ENCODE assay signal across 1 cellular context in the genomic region with DNA sequence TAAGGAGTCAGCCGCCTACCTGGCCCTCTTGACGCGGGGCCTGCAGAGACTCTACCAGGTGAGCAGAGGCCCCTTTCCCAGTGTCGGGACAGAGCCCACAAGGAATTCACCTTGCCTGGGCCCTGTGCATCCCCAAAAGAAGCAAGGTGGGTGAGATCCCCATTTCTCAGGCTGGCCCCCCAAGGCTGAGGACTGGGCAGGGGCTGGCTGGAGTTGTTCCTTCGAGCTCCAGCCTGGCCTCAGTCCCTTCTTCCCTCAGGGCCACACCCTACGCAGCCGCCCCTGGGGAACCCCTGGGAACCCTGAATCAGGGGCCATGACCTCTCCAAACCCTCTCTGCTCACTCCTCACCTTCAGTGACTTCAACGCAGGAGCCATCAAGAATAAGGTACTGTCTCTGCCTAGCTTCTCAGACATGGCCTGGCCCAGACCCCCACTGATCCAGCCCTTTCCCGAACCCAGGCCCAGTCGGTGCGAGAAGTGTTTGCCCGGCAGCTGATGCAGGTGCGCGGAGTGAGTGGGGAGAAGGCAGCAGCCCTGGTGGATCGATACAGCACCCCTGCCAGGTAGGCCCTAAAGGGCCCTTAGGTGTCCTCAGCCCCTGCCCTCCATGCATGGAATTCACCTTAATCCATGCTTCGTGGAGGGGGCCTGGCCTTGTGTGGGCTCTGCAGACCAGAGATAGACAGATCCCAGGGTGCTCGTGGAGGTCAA.
TF ChIP-seq lines count a peak whose summit lies in the region.

No MANE protein-coding gene starts in this region.

TF ChIP-seq in K562, 482 proteins besides CTCF, POLR2A, EP300 and RAD21:
- no peak for TF ChIP-seq PYGO2 (tag; IDR thresholded peaks at IDR 0.05)
- TF ChIP-seq ZNF134 (CRISPR knock-in tag; conservative IDR thresholded peaks at IDR 0.05) = no peak
- TF ChIP-seq, protein P1, sequence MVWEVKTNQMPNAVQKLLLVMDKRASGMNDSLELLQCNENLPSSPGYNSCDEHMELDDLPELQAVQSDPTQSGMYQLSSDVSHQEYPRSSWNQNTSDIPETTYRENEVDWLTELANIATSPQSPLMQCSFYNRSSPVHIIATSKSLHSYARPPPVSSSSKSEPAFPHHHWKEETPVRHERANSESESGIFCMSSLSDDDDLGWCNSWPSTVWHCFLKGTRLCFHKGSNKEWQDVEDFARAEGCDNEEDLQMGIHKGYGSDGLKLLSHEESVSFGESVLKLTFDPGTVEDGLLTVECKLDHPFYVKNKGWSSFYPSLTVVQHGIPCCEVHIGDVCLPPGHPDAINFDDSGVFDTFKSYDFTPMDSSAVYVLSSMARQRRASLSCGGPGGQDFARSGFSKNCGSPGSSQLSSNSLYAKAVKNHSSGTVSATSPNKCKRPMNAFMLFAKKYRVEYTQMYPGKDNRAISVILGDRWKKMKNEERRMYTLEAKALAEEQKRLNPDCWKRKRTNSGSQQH (CRISPR knock-in tag; IDR thresholded peaks at IDR 0.05) = no peak
- no peak for TF ChIP-seq SMARCA5 (IDR thresholded peaks at IDR 0.05)
- no peak for TF ChIP-seq DDX20 (tag; IDR thresholded peaks at IDR 0.05; ENCODE audit: low read depth)
- no peak for TF ChIP-seq NEUROD1 (IDR thresholded peaks at IDR 0.05; ENCODE audit: borderline replicate concordance, low read depth, low read length, partially characterized antibody)
- TF ChIP-seq RBFOX2 (IDR thresholded peaks at IDR 0.05; ENCODE audit: low read depth, low read length) = peak; percentile 46
- no peak for TF ChIP-seq FOXP1 (CRISPR knock-in tag; IDR thresholded peaks at IDR 0.05)
- TF ChIP-seq NUFIP1 (IDR thresholded peaks at IDR 0.05; ENCODE audit: partially characterized antibody) = no peak
